ENCODE assay signal across 9 cellular contexts in the genomic region with DNA sequence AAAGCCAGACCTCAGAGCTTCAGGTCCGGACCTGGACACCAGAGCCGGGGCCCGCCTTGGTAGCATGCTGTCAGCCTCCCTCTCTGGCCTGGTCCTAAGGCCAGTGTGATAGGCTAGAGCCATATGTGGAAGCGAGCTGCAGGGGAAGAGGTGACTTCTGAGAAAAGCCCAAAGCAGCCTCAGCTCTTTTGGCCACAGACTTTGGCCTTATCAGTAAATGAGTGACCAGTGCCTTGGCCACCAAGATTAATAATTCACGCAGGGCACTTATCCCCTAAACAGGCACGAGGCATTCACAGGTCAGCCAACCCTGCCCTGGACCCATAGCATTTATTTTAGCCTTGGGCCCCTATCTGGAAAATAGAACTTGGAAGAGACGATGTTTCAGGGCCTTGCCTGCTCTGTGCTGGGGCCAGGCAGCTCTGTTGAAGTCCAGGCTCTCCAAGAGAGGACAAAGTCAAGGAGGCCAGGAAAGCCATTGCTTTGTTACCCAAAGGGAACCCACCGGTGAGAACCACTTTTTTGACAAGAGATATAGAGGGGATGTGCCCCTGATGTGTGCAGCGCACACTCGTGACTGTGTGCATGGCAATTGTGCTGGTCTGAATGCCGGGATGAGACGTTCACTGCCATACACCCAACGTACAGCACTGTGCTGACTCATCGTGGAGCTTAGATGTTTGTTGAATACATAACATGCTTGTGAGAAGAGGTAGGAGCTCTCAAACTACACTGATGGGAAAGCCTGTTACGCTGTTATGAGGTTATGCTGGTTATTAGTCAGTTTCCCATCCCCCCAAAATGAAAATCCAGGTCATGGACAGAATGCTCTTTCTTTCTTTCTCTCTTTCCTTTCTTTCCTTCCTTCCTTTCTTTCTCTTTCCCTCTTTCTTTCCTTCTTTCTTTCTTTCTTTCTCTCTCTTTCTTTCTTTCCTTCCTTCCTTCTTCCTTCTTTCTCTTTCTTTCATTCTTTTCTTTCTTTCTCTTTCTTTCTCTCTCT. TPM values are rescaled to one million over a fixed set of nuclear protein-coding genes. Genes with fewer than 3 reads are reported as not detected.
DNase-seq lines count a peak whose midpoint lies in the region; ATAC-seq, FAIRE-seq and TF ChIP-seq lines count a peak whose summit lies in the region.
"Had no signal": no experiment of that assay in that cellular context is flagged by ENCODE, and none has a peak within 500 bp of the region (broad histone marks: within the 10 kb centered on the region; RNA-seq: fewer than 3 reads in every experiment).

No MANE protein-coding gene starts in this region.

- H3K4me1 ChIP-seq in GM12878 (ENCODE audit: control insufficient read depth, insufficient read depth, low read length), result peaks cover 6% of the 10 kb centered on the region
- H3K4me1 ChIP-seq in prostate gland (replicated peaks), result no peaks in the 10 kb centered on the region

- no peaks in the 10 kb centered on the region for H3K9me3 ChIP-seq in GM12878 (replicated peaks; ENCODE audit: control insufficient read depth, insufficient read depth, low read length)
- no peaks in the 10 kb centered on the region for H3K9me3 ChIP-seq in prostate gland

- no peak for TF ChIP-seq RAD21 in GM12878 (IDR thresholded peaks at IDR 0.05; ENCODE audit: insufficient read depth, low read depth, low read length)

- WGBS in GM12878 (ENCODE audit: insufficient coverage, insufficient replicate concordance, low lambda C conversion rate, missing lambda C conversion rate), result 52% methylated on average over 15 of the region's 15 CpGs
- 83% methylated on average over 13 of the region's 15 CpGs for WGBS in prostate gland

- peak overlapping the region; percentile 33; the same call in 1 of the 2 replicates for H2AFZ ChIP-seq in GM12878 (ENCODE audit: control insufficient read depth, low read depth, low read length)

- intact Hi-C loops in GM12878 (cut with micrococcal nuclease; ENCODE audit: unreplicated experiment) (no loop called here), prostate gland (cut with DNase I) (no loop called here)

- H3K4me2 ChIP-seq in GM12878 (ENCODE audit: control insufficient read depth, insufficient read depth), result no peak overlapping the region

- no TSS peak for BruUV-seq in GM12878 (replicated peaks; lab: Mats Ljungman, UMichigan)

- DNase-seq in activated effector memory CD4-positive, alpha-beta T cell treated with anti-CD3 and anti-CD28 coated beads, Interleukin-2, amount 50 U/mL, for 16 hours, result peak; percentile 69
- DNase-seq in activated effector memory CD4-positive, alpha-beta T cell treated with Interleukin-2 at 50 U/mL for 16 hours, result no peak
- DNase-seq in HT1080 (ENCODE audit: low read depth), result peak; percentile 77
- DNase-seq in GM12878 (ENCODE audit: low read depth, low spot score), result no peak
- peak; percentile 66 for DNase-seq in skeletal muscle cell (ENCODE audit: low read depth)
- DNase-seq in prostate gland (ENCODE audit: low spot score), result no peak
- DNase-seq in NCI-H2171 treated with DMSO at 0.1 percent for 48 hours (lab: John Stamatoyannopoulos, UW), result no peak
- no peak for DNase-seq in 8988T
- DNase-seq: activated B cell treated with CpG ODN at 0.5 μM for 24 hours had no signal

- RAD21 ChIA-PET in GM12878 (lab: Charles Lee; ENCODE audit: unreplicated experiment), result interaction anchor here (0.6 to 2.5 kb wide), 8 partner anchors 9 to 66 kb away, joined by 3 to 25 read pairs (median 4); a partner anchor contains a TSS

- no peak overlapping the region for H3K4me3 ChIP-seq in GM12878
- H3K4me3 ChIP-seq in skeletal muscle cell (ENCODE audit: low read depth, low read length), result no peak overlapping the region
- H3K4me3 ChIP-seq in prostate gland, result no peak overlapping the region

- no peak overlapping the region for H3K9ac ChIP-seq in GM12878 (ENCODE audit: control insufficient read depth, insufficient read depth, low read length)

- in situ Hi-C loops in GM12878 (cut with MboI), result loop anchor here (25.0 kb wide), 1 partner anchor 1342 kb away; no protein-coding TSS in a partner anchor

- peak; percentile 59 for FAIRE-seq in GM12878 (lab: Jason Lieb, UNC)

- POLR2A ChIA-PET in GM12878 (lab: Charles Lee), result interaction anchor here (1.0 to 2.1 kb wide), 7 partner anchors 8 to 60 kb away, joined by 3 to 14 read pairs (median 5); no protein-coding TSS in a partner anchor

- ATAC-seq in GM12878, result peak; percentile 80

- SMC1A ChIA-PET in GM12878 (lab: Charles Lee; ENCODE audit: uncharacterized antibody, unreplicated experiment), result interaction anchor here (0.6 to 2.5 kb wide), 7 partner anchors 10 to 61 kb away, joined by 3 to 19 read pairs (median 5); no protein-coding TSS in a partner anchor

- CTCF ChIA-PET in GM12878 (lab: Yijun Ruan, JAX), result interaction anchor here (0.6 to 5.8 kb wide), 13 partner anchors 9 to 808 kb away, joined by 3 to 45 read pairs (median 3); a partner anchor contains a TSS

- TF ChIP-seq EP300 in GM12878 (IDR thresholded peaks at IDR 0.05; ENCODE audit: borderline replicate concordance in 1 of 2, control insufficient read depth in 1 of 2, low read depth in 2 of 2, low read length in 2 of 2), result no peak

- TF ChIP-seq POLR2A in GM12878 (IDR thresholded peaks at IDR 0.05; ENCODE audit: low read depth, low read length) (no peak), prostate gland (IDR thresholded peaks at IDR 0.05) (no peak)

- H4K20me1 ChIP-seq in GM12878 (ENCODE audit: control insufficient read depth, insufficient read depth), result no peaks in the 10 kb centered on the region

- H3K27ac ChIP-seq in GM12878 (ENCODE audit: control insufficient read depth, insufficient read depth), result peak overlapping the region; percentile 33; the same call in 1 of the 2 replicates
- no peak overlapping the region for H3K27ac ChIP-seq in prostate gland

- H3K27me3 ChIP-seq in GM12878 (replicated peaks in 1 of 2; ENCODE audit: control insufficient read depth in 2 of 2, insufficient read depth in 2 of 2, low read length in 1 of 2) (no peaks in the 10 kb centered on the region), prostate gland (replicated peaks; ENCODE audit: insufficient read depth) (no peaks in the 10 kb centered on the region)

- TF ChIP-seq CTCF in GM12878 (IDR thresholded peaks at IDR 0.05 in 2 of 3, conservative IDR thresholded peaks at IDR 0.05 in 1 of 3; ENCODE audit: control insufficient read depth in 2 of 3, extremely low read depth in 1 of 3, insufficient read depth in 1 of 3, low read depth in 3 of 3, low read length in 3 of 3) (no peak), prostate gland (IDR thresholded peaks at IDR 0.05) (no peak)

- H3K36me3 ChIP-seq in GM12878 (ENCODE audit: control insufficient read depth in 2 of 2, insufficient read depth in 2 of 2, low read length in 1 of 2), result no peaks in the 10 kb centered on the region
- H3K36me3 ChIP-seq in prostate gland, result no peaks in the 10 kb centered on the region

- H3K79me2 ChIP-seq in GM12878 (ENCODE audit: control insufficient read depth, insufficient read depth, low read length), result no peaks in the 10 kb centered on the region

RNA-seq across cellular contexts. Expression of a gene that starts 5.0 kb away (rescaled TPM):
- 0.10 and 0.34 TPM in 2 replicates for total RNA-seq in HT1080 (2014; rRNA removed; shearing (Covaris generic))
- not detected in 2 replicates for polyA plus RNA-seq in HT1080 (2015; cell fraction: cytosol; rRNA removed)
- 0.12 TPM in 1 of 2 replicates, not detected in the other for polyA plus RNA-seq in HT1080 (2015; cell fraction: nucleus; rRNA removed)
- 1.7 and 2.1 TPM in 2 replicates for total RNA-seq in GM12878 (2013; cell fraction: nucleolus; rRNA removed)
- total RNA-seq in GM12878 (2014; rRNA removed) (0.05 and 0.11 TPM in 2 replicates), GM12878 (2014; rRNA removed; fragmentation: Illumina TruSeq; extraction: Trizol) (0.04 and 0.09 TPM in 2 replicates), GM12878 (2021) (0.05 and 0.10 TPM in 2 replicates), prostate gland (not detected)
- not detected for polyA plus RNA-seq in GM12878 (2011; ENCODE audit: low read depth)
- polyA plus RNA-seq in GM12878 (2011; rRNA removed) (0.14 TPM in 2 replicates), GM12878 (2014; fragmentation: Illumina TruSeq; extraction: Trizol) (0.03 TPM in 1 of 2 replicates, not detected in the other), GM12878 (2014; fragmentation: Nextera tagmentation; extraction: Ambion mirVana) (not detected), GM12878 (2014; rRNA removed) (0.05 and 0.09 TPM in 2 replicates), GM12878 (2016; fragmentation: Nextera tagmentation; extraction: Ambion mirVana) (under 1 TPM; 0.07 to 0.09 TPM)
- 0.13 and 0.22 TPM in 2 replicates for polyA plus RNA-seq in GM12878 (2011; cell fraction: cytosol; rRNA removed)
- polyA plus RNA-seq in GM12878 (2011; cell fraction: nucleus; rRNA removed), result 0.85 and 0.91 TPM in 2 replicates
- 0.08 and 0.14 TPM in 2 replicates for polyA plus RNA-seq in GM12878 (2012)
- 0.37 and 0.77 TPM in 2 replicates for polyA minus RNA-seq in GM12878 (2011; rRNA and poly(A)+ RNA removed)
- polyA minus RNA-seq in GM12878 (2011; cell fraction: cytosol; rRNA and poly(A)+ RNA removed), result not detected in 2 replicates
- polyA minus RNA-seq in GM12878 (2011; cell fraction: nucleus; rRNA and poly(A)+ RNA removed), result 0.60 and 0.96 TPM in 2 replicates
- total RNA-seq: activated B cell treated with CpG ODN at 0.5 μM for 24 hours had no signal

RNA-seq across cellular contexts. Expression of a gene that starts 21.3 kb away (rescaled TPM):
- not detected in 2 replicates for total RNA-seq in HT1080 (2014; rRNA removed; shearing (Covaris generic))
- not detected in 2 replicates for polyA plus RNA-seq in HT1080 (2015; cell fraction: cytosol; rRNA removed)
- not detected in 2 replicates for polyA plus RNA-seq in HT1080 (2015; cell fraction: nucleus; rRNA removed)
- total RNA-seq in GM12878 (2013; cell fraction: nucleolus; rRNA removed), result 2.1 TPM in 1 of 2 replicates, not detected in the other
- total RNA-seq in GM12878 (2014; rRNA removed), result not detected in 2 replicates
- total RNA-seq in GM12878 (2014; rRNA removed; fragmentation: Illumina TruSeq; extraction: Trizol), result not detected in 2 replicates
- total RNA-seq in GM12878 (2021), result not detected in 2 replicates
- polyA plus RNA-seq in GM12878 (2011; ENCODE audit: low read depth), result not detected
- polyA plus RNA-seq in GM12878 (2011; rRNA removed), result not detected in 2 replicates
- not detected in 2 replicates for polyA plus RNA-seq in GM12878 (2011; cell fraction: cytosol; rRNA removed)
- polyA plus RNA-seq in GM12878 (2011; cell fraction: nucleus; rRNA removed), result not detected in 2 replicates
- not detected in 2 replicates for polyA plus RNA-seq in GM12878 (2012)
- not detected in 2 replicates for polyA plus RNA-seq in GM12878 (2014; fragmentation: Illumina TruSeq; extraction: Trizol)
- not detected for polyA plus RNA-seq in GM12878 (2014; fragmentation: Nextera tagmentation; extraction: Ambion mirVana)
- polyA plus RNA-seq in GM12878 (2014; rRNA removed), result not detected in 2 replicates
- polyA plus RNA-seq in GM12878 (2016; fragmentation: Nextera tagmentation; extraction: Ambion mirVana), result not detected
- polyA minus RNA-seq in GM12878 (2011; rRNA and poly(A)+ RNA removed), result not detected in 2 replicates
- not detected in 2 replicates for polyA minus RNA-seq in GM12878 (2011; cell fraction: cytosol; rRNA and poly(A)+ RNA removed)
- not detected in 2 replicates for polyA minus RNA-seq in GM12878 (2011; cell fraction: nucleus; rRNA and poly(A)+ RNA removed)
- total RNA-seq in prostate gland, result not detected
- total RNA-seq: activated B cell treated with CpG ODN at 0.5 μM for 24 hours had no signal

RNA-seq across cellular contexts. Expression of a gene that starts 21.5 kb away (rescaled TPM):
- total RNA-seq in HT1080 (2014; rRNA removed; shearing (Covaris generic)), result 27.7 and 29.8 TPM in 2 replicates
- polyA plus RNA-seq in HT1080 (2015; cell fraction: cytosol; rRNA removed), result 15.6 and 23.1 TPM in 2 replicates
- 30.4 and 36.1 TPM in 2 replicates for polyA plus RNA-seq in HT1080 (2015; cell fraction: nucleus; rRNA removed)
- 111 and 131 TPM in 2 replicates for total RNA-seq in GM12878 (2013; cell fraction: nucleolus; rRNA removed)
- total RNA-seq in GM12878 (2014; rRNA removed), result 56.5 and 68.1 TPM in 2 replicates
- 25.1 and 30.4 TPM in 2 replicates for total RNA-seq in GM12878 (2014; rRNA removed; fragmentation: Illumina TruSeq; extraction: Trizol)
- 65.6 and 72.9 TPM in 2 replicates for total RNA-seq in GM12878 (2021)
- 6.4 TPM for polyA plus RNA-seq in GM12878 (2011; ENCODE audit: low read depth)
- 28.8 and 57.1 TPM in 2 replicates for polyA plus RNA-seq in GM12878 (2011; rRNA removed)
- 90.6 and 104 TPM in 2 replicates for polyA plus RNA-seq in GM12878 (2011; cell fraction: cytosol; rRNA removed)
- polyA plus RNA-seq in GM12878 (2011; cell fraction: nucleus; rRNA removed), result 281 and 299 TPM in 2 replicates
- 30.7 and 40.7 TPM in 2 replicates for polyA plus RNA-seq in GM12878 (2012)
- 4.4 and 35.8 TPM in 2 replicates for polyA plus RNA-seq in GM12878 (2014; fragmentation: Illumina TruSeq; extraction: Trizol)
- polyA plus RNA-seq in GM12878 (2014; fragmentation: Nextera tagmentation; extraction: Ambion mirVana), result 1 to 10 TPM in 1 of 2 experiments, under 1 TPM in 1; 0.19 to 1.3 TPM
- 88.7 and 91.9 TPM in 2 replicates for polyA plus RNA-seq in GM12878 (2014; rRNA removed)
- 10 to 100 TPM; 53.6 to 56.0 TPM for polyA plus RNA-seq in GM12878 (2016; fragmentation: Nextera tagmentation; extraction: Ambion mirVana)
- 40.5 and 82.2 TPM in 2 replicates for polyA minus RNA-seq in GM12878 (2011; rRNA and poly(A)+ RNA removed)
- polyA minus RNA-seq in GM12878 (2011; cell fraction: cytosol; rRNA and poly(A)+ RNA removed), result 26.2 and 29.3 TPM in 2 replicates
- polyA minus RNA-seq in GM12878 (2011; cell fraction: nucleus; rRNA and poly(A)+ RNA removed), result 52.3 and 74.0 TPM in 2 replicates
- total RNA-seq in prostate gland, result 10 to 100 TPM; 13.3 to 24.2 TPM

RNA-seq across cellular contexts. Expression of a gene that starts 27.7 kb away (rescaled TPM):
- total RNA-seq in HT1080 (2014; rRNA removed; shearing (Covaris generic)), result 213 and 237 TPM in 2 replicates
- polyA plus RNA-seq in HT1080 (2015; cell fraction: cytosol; rRNA removed), result 289 and 296 TPM in 2 replicates
- polyA plus RNA-seq in HT1080 (2015; cell fraction: nucleus; rRNA removed), result 248 and 260 TPM in 2 replicates
- total RNA-seq in GM12878 (2013; cell fraction: nucleolus; rRNA removed), result 195 and 213 TPM in 2 replicates
- total RNA-seq in GM12878 (2014; rRNA removed), result 184 and 207 TPM in 2 replicates
- total RNA-seq in GM12878 (2014; rRNA removed; fragmentation: Illumina TruSeq; extraction: Trizol), result 98.9 and 112 TPM in 2 replicates
- 117 and 121 TPM in 2 replicates for total RNA-seq in GM12878 (2021)
- 35.5 TPM for polyA plus RNA-seq in GM12878 (2011; ENCODE audit: low read depth)
- 55.9 and 104 TPM in 2 replicates for polyA plus RNA-seq in GM12878 (2011; rRNA removed)
- polyA plus RNA-seq in GM12878 (2011; cell fraction: cytosol; rRNA removed), result 273 and 308 TPM in 2 replicates
- polyA plus RNA-seq in GM12878 (2011; cell fraction: nucleus; rRNA removed), result 210 and 234 TPM in 2 replicates
- polyA plus RNA-seq in GM12878 (2012), result 139 and 151 TPM in 2 replicates
- polyA plus RNA-seq in GM12878 (2014; fragmentation: Illumina TruSeq; extraction: Trizol), result 84.1 and 178 TPM in 2 replicates
- 10 to 100 TPM in 1 of 2 experiments, 1 to 10 TPM in 1; 2.4 to 11.4 TPM for polyA plus RNA-seq in GM12878 (2014; fragmentation: Nextera tagmentation; extraction: Ambion mirVana)
- 179 and 230 TPM in 2 replicates for polyA plus RNA-seq in GM12878 (2014; rRNA removed)
- polyA plus RNA-seq in GM12878 (2016; fragmentation: Nextera tagmentation; extraction: Ambion mirVana), result 100 to 1,000 TPM; 252 to 264 TPM
- 197 and 327 TPM in 2 replicates for polyA minus RNA-seq in GM12878 (2011; rRNA and poly(A)+ RNA removed)
- polyA minus RNA-seq in GM12878 (2011; cell fraction: cytosol; rRNA and poly(A)+ RNA removed), result 100 and 110 TPM in 2 replicates
- 69.0 and 97.6 TPM in 2 replicates for polyA minus RNA-seq in GM12878 (2011; cell fraction: nucleus; rRNA and poly(A)+ RNA removed)
- total RNA-seq in prostate gland, result 100 to 1,000 TPM; 350 to 369 TPM

RNA-seq across cellular contexts. Expression of a gene that starts 30.2 kb away (rescaled TPM):
- total RNA-seq in HT1080 (2014; rRNA removed; shearing (Covaris generic)), result 8.5 and 15.2 TPM in 2 replicates
- polyA plus RNA-seq in HT1080 (2015; cell fraction: cytosol; rRNA removed), result 4.7 and 7.3 TPM in 2 replicates
- 3.4 TPM in 2 replicates for polyA plus RNA-seq in HT1080 (2015; cell fraction: nucleus; rRNA removed)
- total RNA-seq in GM12878 (2013; cell fraction: nucleolus; rRNA removed), result 4.6 and 6.3 TPM in 2 replicates
- total RNA-seq in GM12878 (2014; rRNA removed) (6.9 and 7.1 TPM in 2 replicates), GM12878 (2014; rRNA removed; fragmentation: Illumina TruSeq; extraction: Trizol) (0.49 and 0.74 TPM in 2 replicates), GM12878 (2021) (5.8 and 7.1 TPM in 2 replicates), prostate gland (1 to 10 TPM in 1 of 2 donors, under 1 TPM in 1; 0.74 to 2.6 TPM)
- polyA plus RNA-seq in GM12878 (2011; ENCODE audit: low read depth), result 2.0 TPM
- polyA plus RNA-seq in GM12878 (2011; rRNA removed) (2.3 and 5.2 TPM in 2 replicates), GM12878 (2014; fragmentation: Illumina TruSeq; extraction: Trizol) (0.25 and 0.82 TPM in 2 replicates), GM12878 (2014; fragmentation: Nextera tagmentation; extraction: Ambion mirVana) (under 1 TPM; 0.50 to 0.82 TPM), GM12878 (2014; rRNA removed) (5.9 and 9.9 TPM in 2 replicates), GM12878 (2016; fragmentation: Nextera tagmentation; extraction: Ambion mirVana) (10 to 100 TPM in 1 of 2 experiments, 1 to 10 TPM in 1; 9.7 to 11.3 TPM)
- polyA plus RNA-seq in GM12878 (2011; cell fraction: cytosol; rRNA removed), result 6.7 and 11.9 TPM in 2 replicates
- 14.0 and 14.8 TPM in 2 replicates for polyA plus RNA-seq in GM12878 (2011; cell fraction: nucleus; rRNA removed)
- 3.0 and 4.4 TPM in 2 replicates for polyA plus RNA-seq in GM12878 (2012)
- 1.8 and 3.0 TPM in 2 replicates for polyA minus RNA-seq in GM12878 (2011; rRNA and poly(A)+ RNA removed)
- polyA minus RNA-seq in GM12878 (2011; cell fraction: cytosol; rRNA and poly(A)+ RNA removed), result 2.9 and 7.5 TPM in 2 replicates
- 2.9 and 3.5 TPM in 2 replicates for polyA minus RNA-seq in GM12878 (2011; cell fraction: nucleus; rRNA and poly(A)+ RNA removed)

Comparison
In these comparisons a context has a peak if more than half of its experiments do, and no peak if none do; other contexts are left out.
1. DNase-seq: peak in activated effector memory CD4-positive, alpha-beta T cell treated with anti-CD3 and anti-CD28 coated beads, Interleukin-2, amount 50 U/mL, for 16 hours (single experiment), HT1080 (single experiment) and skeletal muscle cell (single experiment); none in activated effector memory CD4-positive, alpha-beta T cell treated with Interleukin-2 at 50 U/mL for 16 hours (single experiment), GM12878 (single experiment), prostate gland (single experiment), NCI-H2171 treated with DMSO at 0.1 percent for 48 hours (single experiment) and 8988T (single experiment).